ENCODE assay signal across 1 cellular context in genomic region chr6:31897612-31898199, GRCh38.
TF ChIP-seq lines count a peak whose summit lies in the region.

Gene EHMT2, minus strand, starts transcription at chr6:31897698. Its CDS starts 21 bp downstream, at chr6:31897677.

TF ChIP-seq in HepG2, 621 proteins besides CTCF, POLR2A, EP300 and RAD21 (continued from another document and continues in another):
- TF ChIP-seq DMTF1 (CRISPR knock-in tag; IDR thresholded peaks at IDR 0.05) (no peak), SNRNP70 (IDR thresholded peaks at IDR 0.05; ENCODE audit: low read depth, low read length) (no peak), TFE3 (CRISPR knock-in tag; IDR thresholded peaks at IDR 0.05) (peak; percentile 68; the same call in 1 of the 2 replicates), ZNF644 (CRISPR knock-in tag; IDR thresholded peaks at IDR 0.05; ENCODE audit: low read depth) (no peak), ZNF280D (CRISPR knock-in tag; IDR thresholded peaks at IDR 0.05) (no peak; the same call in 1 of the 2 replicates), TOPORS (CRISPR knock-in tag; IDR thresholded peaks at IDR 0.05) (no peak), USF2 (IDR thresholded peaks at IDR 0.05; ENCODE audit: low read depth, low read length) (peak; percentile 93), USF2 (CRISPR knock-in tag; IDR thresholded peaks at IDR 0.05; ENCODE audit: borderline replicate concordance) (peak; percentile 80; the same call in 1 of the 2 replicates), ZNF605 (CRISPR knock-in tag; IDR thresholded peaks at IDR 0.05) (peak; percentile 84; the same call in 1 of the 2 replicates), ZNF639 (CRISPR knock-in tag; conservative IDR thresholded peaks at IDR 0.05) (no peak; the same call in 1 of the 2 replicates), KDM5B (CRISPR knock-in tag; IDR thresholded peaks at IDR 0.05; ENCODE audit: borderline replicate concordance) (peak; percentile 78; the same call in 1 of the 2 replicates), ATF6 (CRISPR knock-in tag; conservative IDR thresholded peaks at IDR 0.05) (no peak; the same call in 1 of the 2 replicates), TGIF2 (CRISPR knock-in tag; IDR thresholded peaks at IDR 0.05) (no peak; the same call in 1 of the 2 replicates), ZBTB1 (CRISPR knock-in tag; IDR thresholded peaks at IDR 0.05; ENCODE audit: borderline replicate concordance) (no peak), ZNF275 (CRISPR knock-in tag; IDR thresholded peaks at IDR 0.05; ENCODE audit: borderline replicate concordance) (no peak), ETV6 (CRISPR knock-in tag; conservative IDR thresholded peaks at IDR 0.05) (no peak), NFKB2 (CRISPR knock-in tag; IDR thresholded peaks at IDR 0.05; ENCODE audit: borderline replicate concordance) (no peak), THAP11 (CRISPR knock-in tag; IDR thresholded peaks at IDR 0.05) (peak; percentile 85), LCORL (IDR thresholded peaks at IDR 0.05) (no peak), LCORL (CRISPR knock-in tag; IDR thresholded peaks at IDR 0.05) (0 out of 2 replicates have a peak, but pooled peaks have one; percentile 40), TRIM24 (CRISPR knock-in tag; IDR thresholded peaks at IDR 0.05) (0 out of 2 replicates have a peak, but pooled peaks have one; percentile 10), CBFB (CRISPR knock-in tag; IDR thresholded peaks at IDR 0.05) (0 out of 2 replicates have a peak, but pooled peaks have one; percentile 20), CBX5 (CRISPR knock-in tag; IDR thresholded peaks at IDR 0.05; ENCODE audit: borderline replicate concordance) (peak; percentile 57; the same call in 1 of the 2 replicates), TARDBP (CRISPR knock-in tag; IDR thresholded peaks at IDR 0.05) (peak; percentile 24; the same call in 1 of the 2 replicates), ZNF143 (CRISPR knock-in tag; IDR thresholded peaks at IDR 0.05) (peak; percentile 56; the same call in 1 of the 2 replicates), MAFK (conservative IDR thresholded peaks at IDR 0.05 in 1 of 2, IDR thresholded peaks at IDR 0.05 in 1 of 2; ENCODE audit: low read length in 2 of 2) (no peak), E2F1 (CRISPR knock-in tag; IDR thresholded peaks at IDR 0.05) (0 out of 2 replicates have a peak, but pooled peaks have one; percentile 43), PHF8 (CRISPR knock-in tag; IDR thresholded peaks at IDR 0.05) (peak; percentile 74), NFKBIZ (CRISPR knock-in tag; IDR thresholded peaks at IDR 0.05) (peak; percentile 29; the same call in 1 of the 2 replicates), MAX (IDR thresholded peaks at IDR 0.05) (peak; percentile 90), ZFP91 (CRISPR knock-in tag; IDR thresholded peaks at IDR 0.05; ENCODE audit: borderline replicate concordance) (peak; percentile 99), TSC22D2 (CRISPR knock-in tag; IDR thresholded peaks at IDR 0.05; ENCODE audit: borderline replicate concordance) (no peak), KLF16 (CRISPR knock-in tag; IDR thresholded peaks at IDR 0.05) (0 out of 4 replicates have a peak, but pooled peaks of 1 of the 2 experiments have one; percentile 19), ATF3 (CRISPR knock-in tag; IDR thresholded peaks at IDR 0.05) (no peak), ZNF562 (CRISPR knock-in tag; IDR thresholded peaks at IDR 0.05; ENCODE audit: borderline replicate concordance) (no peak), ZNF83 (CRISPR knock-in tag; IDR thresholded peaks at IDR 0.05; ENCODE audit: borderline replicate concordance) (no peak), KLF11 (CRISPR knock-in tag; IDR thresholded peaks at IDR 0.05) (peak; percentile 86; the same call in 1 of the 2 replicates), ARID2 (CRISPR knock-in tag; IDR thresholded peaks at IDR 0.05; ENCODE audit: borderline replicate concordance) (no peak), FOSL2 (CRISPR knock-in tag; IDR thresholded peaks at IDR 0.05) (no peak), XRCC5 (optimal IDR thresholded peaks at IDR 0.05; ENCODE audit: low read length) (no peak), ZNF724P (CRISPR knock-in tag; IDR thresholded peaks at IDR 0.05; ENCODE audit: borderline replicate concordance) (no peak), MEF2D (CRISPR knock-in tag; IDR thresholded peaks at IDR 0.05) (peak; percentile 31; the same call in 1 of the 2 replicates), POLR2G (IDR thresholded peaks at IDR 0.05; ENCODE audit: low read depth, low read length) (0 out of 2 replicates have a peak, but pooled peaks have one; percentile 42), NFRKB (IDR thresholded peaks at IDR 0.05) (no peak), MBNL3 (CRISPR knock-in tag; conservative IDR thresholded peaks at IDR 0.05) (no peak), MIER3 (CRISPR knock-in tag; IDR thresholded peaks at IDR 0.05; ENCODE audit: borderline replicate concordance) (no peak), FOXK1 (CRISPR knock-in tag; IDR thresholded peaks at IDR 0.05; ENCODE audit: borderline replicate concordance, low read depth) (peak; percentile 12; the same call in 1 of the 2 replicates), TBL1XR1 (IDR thresholded peaks at IDR 0.05; ENCODE audit: borderline replicate concordance, low read length, partially characterized antibody) (no peak)
